Comparison of ENCODE assay signal across 15 cellular contexts in the genomic region with DNA sequence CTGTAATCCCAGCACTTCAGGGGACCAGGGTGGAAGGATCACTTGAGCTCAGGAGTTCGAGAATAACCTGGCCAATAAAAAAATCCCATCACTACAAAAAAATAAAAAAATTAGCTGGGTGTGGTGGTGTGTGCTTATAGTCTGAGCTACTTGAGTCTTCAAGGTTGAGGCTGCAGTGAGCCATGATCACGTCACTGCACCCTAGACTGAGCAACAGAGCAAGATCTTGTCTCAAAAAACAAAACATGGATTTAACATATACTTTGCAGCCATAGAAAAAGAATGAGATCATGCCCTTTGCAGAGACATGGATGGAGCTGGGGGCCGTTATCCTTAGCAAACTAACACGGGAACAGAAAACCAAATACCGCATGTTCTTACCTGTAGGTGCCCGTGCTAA. TPM values are rescaled to one million over a fixed set of nuclear protein-coding genes. Genes with fewer than 3 reads are reported as not detected.
DNase-seq lines count a peak whose midpoint lies in the region; ATAC-seq, FAIRE-seq and TF ChIP-seq lines count a peak whose summit lies in the region.
"Had no signal": no experiment of that assay in that cellular context is flagged by ENCODE, and none has a peak within 500 bp of the region (broad histone marks: within the 10 kb centered on the region; RNA-seq: fewer than 3 reads in every experiment).

No MANE protein-coding gene starts in this region.

- intact Hi-C loops in CD4-positive, alpha-beta T cell (cut with DNase I, micrococcal nuclease): loop anchor here in 1 of 2 experiments (1.0 kb wide), 1 partner anchor 98 kb away; no protein-coding TSS in a partner anchor
- intact Hi-C loops in left lung (cut with DNase I): no loop called here
- intact Hi-C loops in CD4-positive, alpha-beta memory T cell (cut with micrococcal nuclease): no loop called here

- H3K27me3 ChIP-seq in CD4-positive, alpha-beta T cell (ENCODE audit: control insufficient read depth, insufficient read depth, low read length): no peaks in the 10 kb centered on the region
- no peaks in the 10 kb centered on the region for H3K27me3 ChIP-seq in left lung
- H3K27me3 ChIP-seq in CD4-positive, alpha-beta memory T cell (ENCODE audit: insufficient read depth, low read length): no peaks in the 10 kb centered on the region

- H3K4me2 ChIP-seq in A549: no peak overlapping the region

- no peaks in the 10 kb centered on the region for H3K36me3 ChIP-seq in left lung
- no peaks in the 10 kb centered on the region for H3K36me3 ChIP-seq in CD4-positive, alpha-beta memory T cell (ENCODE audit: insufficient read depth, low read length)
- H3K36me3 ChIP-seq: HAP-1 had no signal

- H3K27me3 Mint-ChIP-seq in activated CD8-positive, alpha-beta memory T cell treated with anti-CD3 and anti-CD28 coated beads, Interleukin-2, amount 10 ng/mL, durations not matched to agents 7 days and 5 days: no peaks in the 10 kb centered on the region
- no peaks in the 10 kb centered on the region for H3K27me3 Mint-ChIP-seq in CD4-positive, alpha-beta T cell
- no peaks in the 10 kb centered on the region for H3K27me3 Mint-ChIP-seq in CD4-positive, alpha-beta memory T cell
- H3K27me3 Mint-ChIP-seq: IgD-negative memory B cell had no signal

- in situ Hi-C loops in GM13977 (cut with MboI; ENCODE audit: low pct_unique_long_range_greater_than_20kb, low sequenced_read_pairs, unreplicated experiment): no loop called here

- H3K9me3 Mint-ChIP-seq in activated CD8-positive, alpha-beta memory T cell treated with anti-CD3 and anti-CD28 coated beads, Interleukin-2, amount 10 ng/mL, durations not matched to agents 7 days and 5 days (ENCODE audit: low read depth): no peaks in the 10 kb centered on the region
- H3K9me3 Mint-ChIP-seq in CD4-positive, alpha-beta T cell: no peaks in the 10 kb centered on the region
- peaks cover 0 to 2% (median 0%) of the 10 kb centered on the region in 8 donors for H3K9me3 Mint-ChIP-seq in CD4-positive, alpha-beta memory T cell
- H3K9me3 Mint-ChIP-seq: CD14-positive monocyte, IgD-negative memory B cell had no signal

- ATAC-seq in activated CD8-positive, alpha-beta memory T cell treated with anti-CD3 and anti-CD28 coated beads, Interleukin-2, amount 10 ng/mL, durations not matched to agents 7 days and 5 days: no peak
- ATAC-seq in A549 (no peak), esophagus mucosa (peak; percentile 44), left lung (no peak)
- no peak for ATAC-seq in CD4-positive, alpha-beta T cell (ENCODE audit: poor library complexity)
- ATAC-seq: GM12878 had no signal

- H3K36me3 Mint-ChIP-seq in activated CD8-positive, alpha-beta memory T cell treated with anti-CD3 and anti-CD28 coated beads, Interleukin-2, amount 10 ng/mL, durations not matched to agents 7 days and 5 days: no peaks in the 10 kb centered on the region
- H3K36me3 Mint-ChIP-seq in CD4-positive, alpha-beta T cell (ENCODE audit: low read depth): no peaks in the 10 kb centered on the region
- no peaks in the 10 kb centered on the region for H3K36me3 Mint-ChIP-seq in CD4-positive, alpha-beta memory T cell
- H3K36me3 Mint-ChIP-seq: CD14-positive monocyte, IgD-negative memory B cell had no signal

- H3K4me1 ChIP-seq in A549 (peaks cover 46% of the 10 kb centered on the region), left lung (peaks cover 12 to 40% of the 10 kb centered on the region in 2 donors)
- peaks cover 30% of the 10 kb centered on the region for H3K4me1 ChIP-seq in CD4-positive, alpha-beta memory T cell (ENCODE audit: insufficient read depth, low read length)

- peaks cover 36% of the 10 kb centered on the region for H3K4me1 Mint-ChIP-seq in activated CD8-positive, alpha-beta memory T cell treated with anti-CD3 and anti-CD28 coated beads, Interleukin-2, amount 10 ng/mL, durations not matched to agents 7 days and 5 days
- peaks cover 37% of the 10 kb centered on the region for H3K4me1 Mint-ChIP-seq in CD4-positive, alpha-beta T cell (ENCODE audit: low read depth)
- H3K4me1 Mint-ChIP-seq in CD4-positive, alpha-beta memory T cell: peaks cover 9 to 38% (median 25%) of the 10 kb centered on the region in 4 donors

- H3K9me3 ChIP-seq in A549: no peaks in the 10 kb centered on the region
- no peaks in the 10 kb centered on the region for H3K9me3 ChIP-seq in CD4-positive, alpha-beta T cell (ENCODE audit: control insufficient read depth, low read length)
- H3K9me3 ChIP-seq in left lung: no peaks in the 10 kb centered on the region
- no peaks in the 10 kb centered on the region for H3K9me3 ChIP-seq in CD4-positive, alpha-beta memory T cell (ENCODE audit: control insufficient read depth in 1 of 2, low read length in 2 of 2)
- H3K9me3 ChIP-seq: HAP-1 had no signal

- no peak overlapping the region for H3K4me3 Mint-ChIP-seq in activated CD8-positive, alpha-beta memory T cell treated with anti-CD3 and anti-CD28 coated beads, Interleukin-2, amount 10 ng/mL, durations not matched to agents 7 days and 5 days
- H3K4me3 Mint-ChIP-seq in CD4-positive, alpha-beta T cell: no peak overlapping the region
- H3K4me3 Mint-ChIP-seq in CD4-positive, alpha-beta memory T cell: peak overlapping the region in 1 of 8 donors; percentile 15
- H3K4me3 Mint-ChIP-seq: CD14-positive monocyte had no signal

- H3K27ac ChIP-seq in A549 (peak overlapping the region; percentile 91 to 95; a peak in 3 of 6 replicates), left lung (no peak overlapping the region)
- no peak overlapping the region for H3K27ac ChIP-seq in CD4-positive, alpha-beta T cell (ENCODE audit: low read depth, low read length)
- no peak overlapping the region for H3K27ac ChIP-seq in CD4-positive, alpha-beta memory T cell (ENCODE audit: low read depth, low read length)

- no peak for TF ChIP-seq POLR2A in A549 (IDR thresholded peaks at IDR 0.05; ENCODE audit: low read length)

- H3K4me3 ChIP-seq in A549 (no peak overlapping the region), left lung (no peak overlapping the region)
- H3K4me3 ChIP-seq in CD4-positive, alpha-beta memory T cell (ENCODE audit: low read length in 2 of 2): no peak overlapping the region
- H3K4me3 ChIP-seq: GM12878, HAP-1 had no signal

- WGBS in A549 (ENCODE audit: missing lambda C conversion rate): 87% methylated on average over 6 of the region's 6 CpGs

- no peak for FAIRE-seq in A549 (lab: Jason Lieb, UNC)
- FAIRE-seq: GM12878, H1 had no signal

- H3K27ac Mint-ChIP-seq in activated CD8-positive, alpha-beta memory T cell treated with anti-CD3 and anti-CD28 coated beads, Interleukin-2, amount 10 ng/mL, durations not matched to agents 7 days and 5 days: peak overlapping the region; percentile 32
- H3K27ac Mint-ChIP-seq in CD4-positive, alpha-beta T cell: peak overlapping the region; percentile 59
- H3K27ac Mint-ChIP-seq in CD4-positive, alpha-beta memory T cell: no peak overlapping the region
- H3K27ac Mint-ChIP-seq: IgD-negative memory B cell had no signal

- CTCF ChIA-PET in activated CD8-positive, alpha-beta memory T cell treated with anti-CD3 and anti-CD28 coated beads, Interleukin-2, amount 10 ng/mL, durations not matched to agents 7 days and 5 days (lab: Charles Lee): interaction anchor here (2.1 to 27.1 kb wide), 2 partner anchors 19 to 106 kb away, joined by 7 to 458 read pairs; partner anchors contain the start of gene MAT2A
- CTCF ChIA-PET in A549 (lab: Yijun Ruan, JAX): interaction anchor here (1.3 to 20.5 kb wide), 3 partner anchors 9 to 112 kb away, joined by 3 to 209 read pairs (median 22); partner anchors contain the start of gene SH2D6
- CTCF ChIA-PET in CD4-positive, alpha-beta T cell (lab: Charles Lee): interaction anchor here (1.2 kb wide), 1 partner anchor 21 kb away, joined by 3 read pairs; no protein-coding TSS in a partner anchor
- CTCF ChIA-PET in CD4-positive, alpha-beta memory T cell (lab: Charles Lee; ENCODE audit: partially characterized antibody): interaction anchor here (0.7 to 1.0 kb wide), 2 partner anchors 20 to 111 kb away, joined by 4 read pairs; no protein-coding TSS in a partner anchor

- TF ChIP-seq CTCF in A549 (IDR thresholded peaks at IDR 0.05) (no peak), left lung (IDR thresholded peaks at IDR 0.05) (no peak), GM13977 (IDR thresholded peaks at IDR 0.05; ENCODE audit: extremely low read depth, insufficient read depth, missing control alignments) (no peak)
- TF ChIP-seq CTCF in CD4-positive, alpha-beta T cell (IDR thresholded peaks at IDR 0.05): no peak

- TF ChIP-seq EP300 in A549 (IDR thresholded peaks at IDR 0.05): no peak

- no peak for DNase-seq in activated CD8-positive, alpha-beta memory T cell treated with anti-CD3 and anti-CD28 coated beads, Interleukin-2, amount 10 ng/mL, durations not matched to agents 7 days and 5 days
- DNase-seq in activated CD8-positive, alpha-beta memory T cell treated with anti-CD3 and anti-CD28 coated beads, Interleukin-2, amount 50 U/mL, for 48 hours: no peak
- DNase-seq in A549 (ENCODE audit: low read depth in 1 of 2, low spot score in 1 of 2) (no peak), left lung (no peak), GM13977 (ENCODE audit: low spot score) (no peak)
- DNase-seq in CD4-positive, alpha-beta T cell: no peak
- DNase-seq in CD4-positive, alpha-beta memory T cell: no peak
- DNase-seq: DMS79 had no signal

- POLR2A ChIA-PET in A549 (lab: Yijun Ruan, JAX): interaction anchor here (8.1 kb wide), 1 partner anchor 99 kb away, joined by 153 read pairs; the partner anchor contains the start of gene MAT2A
- POLR2A ChIA-PET in CD4-positive, alpha-beta T cell (lab: Charles Lee): interaction anchor here (0.9 to 1.7 kb wide), 2 partner anchors 98 to 154 kb away, joined by 4 to 7 read pairs; partner anchors contain the start of genes MAT2A and RNF181
- POLR2A ChIA-PET in CD4-positive, alpha-beta memory T cell (lab: Charles Lee; ENCODE audit: partially characterized antibody): interaction anchor here (4.6 kb wide), 1 partner anchor 98 kb away, joined by 119 read pairs; the partner anchor contains the start of gene MAT2A

- no peak for TF ChIP-seq RAD21 in A549 (conservative IDR thresholded peaks at IDR 0.05 in 1 of 2, IDR thresholded peaks at IDR 0.05 in 1 of 2)

RNA-seq across cellular contexts. Expression of gene SH2D6, which starts 22.2 kb away (rescaled TPM):
- under 1 TPM; 0.52 to 0.82 TPM for total RNA-seq in activated CD8-positive, alpha-beta memory T cell treated with anti-CD3 and anti-CD28 coated beads, Interleukin-2, amount 10 ng/mL, durations not matched to agents 7 days and 5 days
- polyA plus RNA-seq in A549 (2011; rRNA removed) (1.3 and 1.8 TPM in 2 replicates), A549 (2017; fragmentation: RNase III; extraction: RNeasy Plus Mini Kit Qiagen cat#74134 plus additional on column Dnase treatment) (1.4 to 1.5 TPM (median 1.4 TPM) in 3 replicates)
- 0.48 and 0.69 TPM in 2 replicates for polyA plus RNA-seq in A549 (2012; cell fraction: cytosol; rRNA removed)
- 2.1 and 3.2 TPM in 2 replicates for polyA plus RNA-seq in A549 (2012; cell fraction: nucleus; rRNA removed)
- 0.83 and 1.9 TPM in 2 replicates for polyA minus RNA-seq in A549 (2011; rRNA and poly(A)+ RNA removed)
- total RNA-seq in CD4-positive, alpha-beta T cell: under 1 TPM in 1 of 2 experiments, not detected in 1; 0.30 TPM
- total RNA-seq in esophagus mucosa (0.12 TPM), left lung (under 1 TPM; 0.60 to 0.90 TPM)
- total RNA-seq in CD4-positive, alpha-beta memory T cell: 1 to 10 TPM; 1.5 to 1.6 TPM
- polyA plus RNA-seq in CD4-positive, alpha-beta memory T cell: not detected
- total RNA-seq: G401, H1 had no signal
- polyA plus RNA-seq: CD14-positive monocyte, IgD-negative memory B cell had no signal

RNA-seq across cellular contexts. Expression of gene CAPG, which starts 30.6 kb away (rescaled TPM):
- 100 to 1,000 TPM; 204 to 211 TPM for total RNA-seq in activated CD8-positive, alpha-beta memory T cell treated with anti-CD3 and anti-CD28 coated beads, Interleukin-2, amount 10 ng/mL, durations not matched to agents 7 days and 5 days
- 81.0 and 94.6 TPM in 2 replicates for polyA plus RNA-seq in A549 (2011; rRNA removed)
- polyA plus RNA-seq in A549 (2012; cell fraction: cytosol; rRNA removed): 127 and 130 TPM in 2 replicates
- polyA plus RNA-seq in A549 (2012; cell fraction: nucleus; rRNA removed): 94.4 and 121 TPM in 2 replicates
- 53.0 to 61.3 TPM (median 57.5 TPM) in 3 replicates for polyA plus RNA-seq in A549 (2017; fragmentation: RNase III; extraction: RNeasy Plus Mini Kit Qiagen cat#74134 plus additional on column Dnase treatment)
- polyA minus RNA-seq in A549 (2011; rRNA and poly(A)+ RNA removed): 57.0 and 66.1 TPM in 2 replicates
- total RNA-seq in CD4-positive, alpha-beta T cell: 10 to 100 TPM; 21.7 to 23.3 TPM
- total RNA-seq in esophagus mucosa: 295 TPM
- 100 to 1,000 TPM; 340 to 418 TPM for total RNA-seq in left lung
- total RNA-seq in CD4-positive, alpha-beta memory T cell: 10 to 100 TPM; 25.6 to 38.5 TPM
- 100 to 1,000 TPM; 113 to 136 TPM for polyA plus RNA-seq in CD4-positive, alpha-beta memory T cell

Comparison
In these comparisons a context has a peak if more than half of its experiments do, and no peak if none do; other contexts are left out.
1. H3K27ac Mint-ChIP-seq: peak in activated CD8-positive, alpha-beta memory T cell treated with anti-CD3 and anti-CD28 coated beads, Interleukin-2, amount 10 ng/mL, durations not matched to agents 7 days and 5 days (single experiment) and CD4-positive, alpha-beta T cell (single experiment); none in CD4-positive, alpha-beta memory T cell (0 of 7).
2. H3K27ac ChIP-seq: peak in A549 (2 of 2); none in CD4-positive, alpha-beta T cell (single experiment), left lung (0 of 2) and CD4-positive, alpha-beta memory T cell (single experiment).